13 cellular contexts compared by ENCODE assay signal in the genomic region with DNA sequence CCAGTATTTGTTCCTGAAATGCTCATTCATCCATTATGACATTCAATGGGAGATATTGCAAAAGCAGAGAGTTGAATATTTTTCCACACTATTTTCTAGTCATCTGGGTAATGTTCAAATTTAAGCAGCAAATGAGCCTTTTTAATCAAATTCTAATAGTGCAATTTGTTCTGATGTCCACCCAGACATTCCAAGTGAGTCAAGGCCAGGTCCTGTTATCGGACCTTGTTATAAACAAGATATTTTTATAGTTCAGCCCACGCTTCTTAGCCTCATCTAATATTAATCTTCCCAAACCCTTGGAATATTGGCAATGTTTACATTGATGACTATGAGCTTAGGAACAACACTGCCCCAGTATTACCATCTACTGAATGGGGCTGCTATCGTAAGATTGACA.
DNase-seq lines count a peak whose midpoint lies in the region; ATAC-seq and TF ChIP-seq lines count a peak whose summit lies in the region.
"Had no signal": no experiment of that assay in that cellular context is flagged by ENCODE, and none has a peak within 500 bp of the region (broad histone marks: within the 10 kb centered on the region; RNA-seq: fewer than 3 reads in every experiment).

No MANE protein-coding gene starts in this region.

- H3K79me2 ChIP-seq in PC-3 (ENCODE audit: low read length), result no peaks in the 10 kb centered on the region

- POLR2A ChIA-PET in PC-3 (lab: Charles Lee; ENCODE audit: unreplicated experiment), result no interaction called here

- H3K27ac ChIP-seq in PC-3 (ENCODE audit: low read length) (no peak overlapping the region), RWPE2 (ENCODE audit: poor library complexity, severe bottlenecking) (peak overlapping the region; percentile 55), epithelial cell of prostate (peak overlapping the region; percentile 23), left lung (no peak overlapping the region)
- H3K27ac ChIP-seq: GM23248 had no signal

- no peaks in the 10 kb centered on the region for H3F3A ChIP-seq in PC-3 (ENCODE audit: low read length, unreplicated experiment)

- H3K27me3 ChIP-seq in PC-3 (ENCODE audit: low read length) (no peaks in the 10 kb centered on the region), RWPE2 (ENCODE audit: insufficient read depth, poor library complexity, severe bottlenecking) (no peaks in the 10 kb centered on the region), left lung (no peaks in the 10 kb centered on the region)

- DNase-seq in PC-3 (no peak), RWPE2 (ENCODE audit: low spot score) (no peak), epithelial cell of prostate (ENCODE audit: low read depth, low spot score) (no peak), cerebellar nuclear complex (lab: John Stamatoyannopoulos, UW) (no peak), NCI-H446 (lab: John Stamatoyannopoulos, UW) (no peak), left lung (no peak)
- DNase-seq: C1 segment of cervical spinal cord; Caco-2; CD4-positive, alpha-beta memory T cell; DMS153; DND-41; GM23248; H7 had no signal

- intact Hi-C loops in PC-3 (cut with micrococcal nuclease), result no loop called here
- intact Hi-C loops in left lung (cut with DNase I), result no loop called here

- H2AFZ ChIP-seq in PC-3 (ENCODE audit: low read length), result no peak overlapping the region
- H2AFZ ChIP-seq: GM23248 had no signal

- no TSS peak for BruUV-seq in PC-3 (replicated peaks; lab: Mats Ljungman, UMichigan)

- H3K9me3 ChIP-seq in PC-3 (ENCODE audit: low read length) (0 out of 2 replicates have a peak, but pooled peaks cover 3% of the 10 kb centered on the region), RWPE2 (ENCODE audit: severe bottlenecking) (no peaks in the 10 kb centered on the region), left lung (no peaks in the 10 kb centered on the region)
- H3K9me3 ChIP-seq: Caco-2 had no signal

- no peak overlapping the region for H3K4me2 ChIP-seq in PC-3 (ENCODE audit: low read length)

- no peaks in the 10 kb centered on the region for H3K9me2 ChIP-seq in PC-3 (replicated peaks; ENCODE audit: low read length)

- TF ChIP-seq CTCF in PC-3 (conservative IDR thresholded peaks at IDR 0.05; ENCODE audit: low read depth, low read length) (no peak), RWPE2 (IDR thresholded peaks at IDR 0.05; ENCODE audit: poor library complexity, severe bottlenecking) (no peak), left lung (IDR thresholded peaks at IDR 0.05) (no peak)

- CTCF ChIA-PET in PC-3 (lab: Charles Lee), result no interaction called here

- no peaks in the 10 kb centered on the region for H3K36me3 ChIP-seq in PC-3 (ENCODE audit: low read depth, low read length)
- no peaks in the 10 kb centered on the region for H3K36me3 ChIP-seq in RWPE2 (ENCODE audit: low read depth)
- H3K36me3 ChIP-seq in left lung, result no peaks in the 10 kb centered on the region

- H3K4me3 ChIP-seq in PC-3 (ENCODE audit: low read length), result no peak overlapping the region
- no peak overlapping the region for H3K4me3 ChIP-seq in RWPE2 (ENCODE audit: severe bottlenecking)
- no peak overlapping the region for H3K4me3 ChIP-seq in left lung
- H3K4me3 ChIP-seq: GM23248 had no signal

- no peak overlapping the region for H3K9ac ChIP-seq in PC-3 (ENCODE audit: low read length)
- H3K9ac ChIP-seq: GM23248 had no signal

- H3K4me1 ChIP-seq in PC-3 (ENCODE audit: insufficient read depth, low read length) (no peaks in the 10 kb centered on the region), RWPE2 (ENCODE audit: insufficient read depth, poor library complexity, severe bottlenecking) (peaks cover 14% of the 10 kb centered on the region), left lung (no peaks in the 10 kb centered on the region)
- H3K4me1 ChIP-seq: Caco-2 had no signal

- ATAC-seq in PC-3, result peak; percentile 23; the same call in 1 of the 2 replicates
- ATAC-seq in RWPE2 (ENCODE audit: low read depth), result peak; percentile 13; the same call in 1 of the 3 replicates
- no peak for ATAC-seq in left lung

- no peaks in the 10 kb centered on the region for H4K20me1 ChIP-seq in PC-3 (ENCODE audit: low read length)

Comparison
In these comparisons a context has a peak if more than half of its experiments do, and no peak if none do; other contexts are left out.
1. H3K27ac ChIP-seq: peak in RWPE2 (single experiment) and epithelial cell of prostate (single experiment); none in PC-3 (single experiment) and left lung (0 of 2).